In genomic region chr2:155266109-155266508, GRCh38 we compare ENCODE assay signal across 16 cellular contexts.
DNase-seq lines count a peak whose midpoint lies in the region; ATAC-seq and TF ChIP-seq lines count a peak whose summit lies in the region.
"Had no signal": no experiment of that assay in that cellular context is flagged by ENCODE, and none has a peak within 500 bp of the region (broad histone marks: within the 10 kb centered on the region; RNA-seq: fewer than 3 reads in every experiment).

No MANE protein-coding gene starts in this region.

- H3K9me3 ChIP-seq in osteoblast (ENCODE audit: low read depth, low read length) (peaks cover 1% of the 10 kb centered on the region), lower lobe of right lung (no peaks in the 10 kb centered on the region)
- H3K9me3 ChIP-seq: BE2C, SJCRH30 had no signal

- H3K4me3 ChIP-seq in osteoblast (ENCODE audit: insufficient read depth, low read length) (no peak overlapping the region), lower lobe of right lung (no peak overlapping the region)
- H3K4me3 ChIP-seq: PC-9, SJCRH30 had no signal

- intact Hi-C loops in lower lobe of right lung (cut with DNase I) = no loop called here

- H3K36me3 ChIP-seq in osteoblast (ENCODE audit: insufficient read depth, low read length) = no peaks in the 10 kb centered on the region
- H3K36me3 ChIP-seq in lower lobe of right lung = no peaks in the 10 kb centered on the region
- H3K36me3 ChIP-seq: BE2C, SJCRH30 had no signal

- H3K27me3 ChIP-seq in osteoblast (ENCODE audit: insufficient read depth, low read length) (no peaks in the 10 kb centered on the region), lower lobe of right lung (ENCODE audit: low read depth) (no peaks in the 10 kb centered on the region)
- H3K27me3 ChIP-seq: BE2C, SJCRH30 had no signal

- H3K27ac ChIP-seq in osteoblast (ENCODE audit: low read depth, low read length) (no peak overlapping the region), lower lobe of right lung (no peak overlapping the region)
- H3K27ac ChIP-seq: PC-9, SJCRH30 had no signal

- H4K20me1 ChIP-seq in osteoblast (ENCODE audit: insufficient read depth, low read length) = no peaks in the 10 kb centered on the region

- no peak overlapping the region for H2AFZ ChIP-seq in osteoblast (ENCODE audit: low read length)
- H2AFZ ChIP-seq: PC-9 had no signal

- peak; percentile 54 for ATAC-seq in GM18867 (IDR thresholded peaks at IDR 0.05; ENCODE audit: unreplicated experiment)
- ATAC-seq in GM21619 (IDR thresholded peaks at IDR 0.05; ENCODE audit: unreplicated experiment) = peak; percentile 37
- peak; percentile 58 for ATAC-seq in HG03432 (IDR thresholded peaks at IDR 0.05; ENCODE audit: unreplicated experiment)
- no peak for ATAC-seq in lower lobe of right lung

- no peak overlapping the region for H3K4me2 ChIP-seq in osteoblast (ENCODE audit: insufficient read depth, low read length)
- H3K4me2 ChIP-seq: PC-9 had no signal

- no peaks in the 10 kb centered on the region for H3K4me1 ChIP-seq in osteoblast (ENCODE audit: insufficient read depth, low read length)
- H3K4me1 ChIP-seq in lower lobe of right lung = no peaks in the 10 kb centered on the region
- H3K4me1 ChIP-seq: BE2C, SJCRH30 had no signal

- H3K79me2 ChIP-seq in osteoblast (ENCODE audit: insufficient read depth, low read length) = no peaks in the 10 kb centered on the region

- TF ChIP-seq CTCF in osteoblast (IDR thresholded peaks at IDR 0.05; ENCODE audit: extremely low read depth, low read depth, low read length) (no peak), lower lobe of right lung (IDR thresholded peaks at IDR 0.05) (no peak)

- DNase-seq in osteoblast (ENCODE audit: insufficient read length, low spot score, missing footprints) = peak; percentile 8
- DNase-seq in NCI-H187 (lab: John Stamatoyannopoulos, UW) = no peak
- no peak for DNase-seq in lower lobe of right lung
- no peak for DNase-seq in NCI-H2196 (lab: John Stamatoyannopoulos, UW; ENCODE audit: unreplicated experiment)
- DNase-seq: BE2C; CD4-positive, CD25-positive, alpha-beta regulatory T cell; GDM1; HFFc6; NCI-H1092 treated with DMSO at 0.1 percent for 48 hours; NCI-H146; NCI-H2227 treated with DMSO at 0.1 percent for 48 hours; PC-9 had no signal

Comparison
In these comparisons a context has a peak if more than half of its experiments do, and no peak if none do; other contexts are left out.
1. ATAC-seq: peak in GM18867 (single experiment), GM21619 (single experiment) and HG03432 (single experiment); none in lower lobe of right lung (0 of 2).